Comparison of ENCODE assay signal across 19 cellular contexts in the genomic region with DNA sequence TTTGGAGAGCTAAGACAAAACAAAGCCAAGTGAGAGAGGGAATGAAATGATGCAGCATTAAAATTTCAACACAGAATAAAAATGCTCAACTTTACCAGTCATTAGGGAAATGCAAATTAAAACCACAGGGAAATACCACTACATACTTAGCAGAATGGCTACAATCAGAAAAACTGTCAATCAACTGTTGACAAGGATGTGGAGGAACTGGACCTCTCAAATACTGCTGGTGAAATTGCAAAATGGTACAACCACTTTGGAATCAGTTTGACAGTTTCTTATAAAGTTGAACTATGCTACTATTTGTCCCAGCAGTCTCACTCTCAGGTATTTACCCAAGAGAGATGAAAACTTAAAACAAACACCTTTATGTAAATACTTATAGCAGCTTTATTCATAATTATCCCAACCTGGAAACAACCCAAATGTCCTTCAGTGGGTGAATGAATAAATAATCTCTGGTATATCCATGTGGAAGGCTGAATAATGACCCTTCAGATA.
"Had no signal": no experiment of that assay in that cellular context is flagged by ENCODE, and none has a peak within 500 bp of the region (broad histone marks: within the 10 kb centered on the region; RNA-seq: fewer than 3 reads in every experiment).

No MANE protein-coding gene starts in this region.

- H3K4me1 Mint-ChIP-seq: activated naive CD8-positive, alpha-beta T cell treated with anti-CD3 and anti-CD28 coated beads for 36 hours; nephron progenitor cell had no signal

- H3K36me3 ChIP-seq: cardiac muscle cell, gastrocnemius medialis, heart right ventricle, upper lobe of left lung had no signal

- H3K4me3 ChIP-seq: cardiac muscle cell, gastrocnemius medialis, heart right ventricle, psoas muscle, upper lobe of left lung had no signal

- H3K27ac ChIP-seq: cardiac muscle cell, gastrocnemius medialis, heart right ventricle, psoas muscle, upper lobe of left lung, VCaP had no signal

- H3K27ac Mint-ChIP-seq: activated CD4-positive, alpha-beta memory T cell treated with anti-CD3 and anti-CD28 coated beads for 36 hours; activated naive CD8-positive, alpha-beta T cell treated with anti-CD3 and anti-CD28 coated beads for 36 hours; activated T-cell treated with anti-CD3 and anti-CD28 coated beads, Interleukin-2, amount 50 U/mL, for 72 hours; nephron progenitor cell had no signal

- H3K27me3 ChIP-seq: cardiac muscle cell, gastrocnemius medialis, heart right ventricle, upper lobe of left lung had no signal

- H3K4me3 Mint-ChIP-seq: activated CD4-positive, alpha-beta memory T cell treated with anti-CD3 and anti-CD28 coated beads for 36 hours; activated naive CD8-positive, alpha-beta T cell treated with anti-CD3 and anti-CD28 coated beads for 36 hours; activated T-cell treated with anti-CD3 and anti-CD28 coated beads, Interleukin-2, amount 50 U/mL, for 72 hours; nephron progenitor cell had no signal

- H3K4me1 ChIP-seq: gastrocnemius medialis, heart right ventricle, psoas muscle, upper lobe of left lung had no signal

- H3K27me3 Mint-ChIP-seq: activated CD4-positive, alpha-beta memory T cell treated with anti-CD3 and anti-CD28 coated beads for 36 hours; activated naive CD8-positive, alpha-beta T cell treated with anti-CD3 and anti-CD28 coated beads for 36 hours had no signal

- H3K36me3 Mint-ChIP-seq: activated CD4-positive, alpha-beta memory T cell treated with anti-CD3 and anti-CD28 coated beads for 36 hours had no signal

- ATAC-seq: activated T-cell treated with anti-CD3 and anti-CD28 coated beads, Interleukin-2, amount 50 U/mL, for 72 hours; gastrocnemius medialis; heart right ventricle; left ventricle myocardium superior; psoas muscle; sciatic nerve had no signal

- DNase-seq: activated CD4-positive, alpha-beta memory T cell treated with anti-CD3 and anti-CD28 coated beads for 36 hours; activated CD8-positive, alpha-beta memory T cell treated with anti-CD3 and anti-CD28 coated beads, Interleukin-2, amount 50 U/mL, for 4 hours; activated gamma-delta T cell treated with Interleukin-2 at 50 U/mL for 16 hours; activated naive CD8-positive, alpha-beta T cell treated with anti-CD3 and anti-CD28 coated beads for 36 hours; activated T-cell treated with anti-CD3 and anti-CD28 coated beads, Interleukin-2, amount 50 U/mL, for 72 hours; aorta; gastrocnemius medialis; heart right ventricle; islet precursor cell; left ventricle myocardium superior; nephron progenitor cell; psoas muscle; stimulated activated CD4-positive, alpha-beta T cell treated with anti-CD3 and anti-CD28 coated beads, Interleukin-12 subunit alpha, Interleukin-12 subunit beta, amount 100 ng/mL, for 4 hours; stimulated activated naive CD4-positive, alpha-beta T cell; T1000; upper lobe of left lung had no signal
